In genomic region chr17:17692353-17693252, GRCh38 we compare ENCODE assay signal across 8 cellular contexts. TPM values are rescaled to one million over a fixed set of nuclear protein-coding genes. Genes with fewer than 3 reads are reported as not detected.
DNase-seq lines count a peak whose midpoint lies in the region; ATAC-seq and TF ChIP-seq lines count a peak whose summit lies in the region.

No MANE protein-coding gene starts in this region.

- H3K27me3 Mint-ChIP-seq in activated CD4-positive, alpha-beta T cell treated with anti-CD3 and anti-CD28 coated beads for 36 hours: no peaks in the 10 kb centered on the region

- H3K9me3 Mint-ChIP-seq in activated CD4-positive, alpha-beta T cell treated with anti-CD3 and anti-CD28 coated beads for 36 hours (ENCODE audit: low read depth): no peaks in the 10 kb centered on the region

- POLR2A ChIA-PET in activated CD4-positive, alpha-beta T cell treated with anti-CD3 and anti-CD28 coated beads for 36 hours (lab: Charles Lee): no interaction called here

- intact Hi-C loops in activated CD4-positive, alpha-beta T cell treated with anti-CD3 and anti-CD28 coated beads for 36 hours (cut with DNase I, micrococcal nuclease): no loop called here
- intact Hi-C loops in sciatic nerve (cut with DNase I): loop anchor here (2.0 kb wide), 1 partner anchor 46 kb away; no protein-coding TSS in a partner anchor

- peaks cover 10% of the 10 kb centered on the region for H3K36me3 ChIP-seq in WERI-Rb-1
- no peaks in the 10 kb centered on the region for H3K36me3 ChIP-seq in iPS-20b (ENCODE audit: insufficient read depth, low read depth, low read length)
- H3K36me3 ChIP-seq in subcutaneous abdominal adipose tissue (ENCODE audit: control insufficient read depth in 5 of 5, insufficient read depth in 5 of 5, low read length in 5 of 5): no peaks in the 10 kb centered on the region

- no peaks in the 10 kb centered on the region for H3K36me3 Mint-ChIP-seq in activated CD4-positive, alpha-beta T cell treated with anti-CD3 and anti-CD28 coated beads for 36 hours (ENCODE audit: low read depth)

- DNase-seq in activated CD4-positive, alpha-beta T cell treated with anti-CD3 and anti-CD28 coated beads for 36 hours: no peak
- no peak for DNase-seq in activated CD4-positive, alpha-beta T cell treated with anti-CD3 and anti-CD28 coated beads, Interleukin-2, amount 50 U/mL, for 1 hour
- DNase-seq in WERI-Rb-1 (no peak), sciatic nerve (ENCODE audit: low spot score) (no peak), kidney tubule cell (ENCODE audit: low spot score) (no peak)

- peaks cover 63% of the 10 kb centered on the region for H3K4me1 Mint-ChIP-seq in activated CD4-positive, alpha-beta T cell treated with anti-CD3 and anti-CD28 coated beads for 36 hours

- H3K9ac ChIP-seq in iPS-20b (ENCODE audit: low read depth, low read length): peak overlapping the region; percentile 75; the same call in 1 of the 2 replicates
- peak overlapping the region in 2 of 5 donors; percentile 3 to 84 for H3K9ac ChIP-seq in subcutaneous abdominal adipose tissue (ENCODE audit: low read length in 5 of 5)

- no peak overlapping the region for H3K4me3 Mint-ChIP-seq in activated CD4-positive, alpha-beta T cell treated with anti-CD3 and anti-CD28 coated beads for 36 hours

- no peak for TF ChIP-seq CTCF in WERI-Rb-1 (IDR thresholded peaks at IDR 0.05; ENCODE audit: low read depth, low read length)

- H3K27me3 ChIP-seq in WERI-Rb-1 (ENCODE audit: insufficient read depth, low read depth, severe bottlenecking) (no peaks in the 10 kb centered on the region), iPS-20b (ENCODE audit: insufficient read depth, low read length) (peaks cover 85% of the 10 kb centered on the region), subcutaneous abdominal adipose tissue (ENCODE audit: control insufficient read depth in 5 of 5, insufficient read depth in 4 of 5, low read length in 5 of 5) (no peaks in the 10 kb centered on the region)

- no peaks in the 10 kb centered on the region for H3K9me3 ChIP-seq in WERI-Rb-1 (ENCODE audit: severe bottlenecking)
- no peaks in the 10 kb centered on the region for H3K9me3 ChIP-seq in iPS-20b (ENCODE audit: insufficient read depth, low read depth, low read length)
- no peaks in the 10 kb centered on the region for H3K9me3 ChIP-seq in subcutaneous abdominal adipose tissue (ENCODE audit: control insufficient read depth in 5 of 5, low read length in 5 of 5)

- H3K27ac Mint-ChIP-seq in activated CD4-positive, alpha-beta T cell treated with anti-CD3 and anti-CD28 coated beads for 36 hours: peak overlapping the region; percentile 76

- peaks cover 18% of the 10 kb centered on the region; the same call in 1 of the 2 replicates for H3K4me1 ChIP-seq in iPS-20b (ENCODE audit: insufficient read depth, low read length)
- peaks cover 6 to 61% (median 52%) of the 10 kb centered on the region in 5 donors for H3K4me1 ChIP-seq in subcutaneous abdominal adipose tissue (ENCODE audit: control insufficient read depth in 5 of 5, insufficient read depth in 5 of 5, low read length in 5 of 5)

- ATAC-seq in activated CD4-positive, alpha-beta T cell treated with anti-CD3 and anti-CD28 coated beads for 36 hours: no peak
- ATAC-seq in sciatic nerve (no peak), HG03159 (IDR thresholded peaks at IDR 0.05; ENCODE audit: unreplicated experiment) (no peak)

- H3K4me3 ChIP-seq in WERI-Rb-1 (ENCODE audit: low read depth, low read length) (no peak overlapping the region), iPS-20b (ENCODE audit: low read length) (no peak overlapping the region), subcutaneous abdominal adipose tissue (ENCODE audit: low read depth in 1 of 5, low read length in 5 of 5) (no peak overlapping the region)

- peak overlapping the region; percentile 92 for H3K27ac ChIP-seq in WERI-Rb-1
- H3K27ac ChIP-seq in iPS-20b (ENCODE audit: low read length): no peak overlapping the region
- peak overlapping the region; percentile 97 for H3K27ac ChIP-seq in subcutaneous abdominal adipose tissue (ENCODE audit: low read depth, low read length)

- CTCF ChIA-PET in activated CD4-positive, alpha-beta T cell treated with anti-CD3 and anti-CD28 coated beads for 36 hours (lab: Charles Lee): interaction anchor here (0.7 to 3.8 kb wide), 3 partner anchors 12 to 120 kb away, joined by 3 to 12 read pairs (median 4); no protein-coding TSS in a partner anchor

RNA-seq across cellular contexts. Expression of gene RAI1, which starts 11.3 kb away (rescaled TPM):
- total RNA-seq in activated CD4-positive, alpha-beta T cell treated with anti-CD3 and anti-CD28 coated beads for 36 hours: 10 to 100 TPM; 13.6 to 16.4 TPM
- total RNA-seq in sciatic nerve: 62.0 TPM
